In the genomic region with DNA sequence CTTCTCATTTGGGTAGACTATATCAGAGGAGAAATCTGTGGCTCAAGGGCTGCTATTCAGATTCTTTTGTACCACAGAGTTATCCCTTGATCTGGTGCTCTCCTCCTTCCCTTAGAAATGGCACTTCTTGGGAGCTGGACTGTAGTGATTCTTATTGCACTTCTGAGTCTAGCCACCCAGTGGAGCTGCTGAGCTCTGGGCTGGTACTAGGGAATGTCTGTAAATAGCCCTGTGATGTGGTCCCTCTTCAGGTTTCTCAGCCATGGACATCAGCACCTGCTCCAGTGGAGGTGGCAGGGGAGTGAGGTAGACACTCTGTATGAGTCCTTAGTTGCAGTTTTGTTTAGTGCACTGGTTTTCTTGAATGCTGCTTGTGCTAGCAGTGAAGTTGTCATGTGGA, we compare ENCODE assay signal across 11 cellular contexts.
DNase-seq lines count a peak whose midpoint lies in the region; ATAC-seq and TF ChIP-seq lines count a peak whose summit lies in the region.
"Had no signal": no experiment of that assay in that cellular context is flagged by ENCODE, and none has a peak within 500 bp of the region (broad histone marks: within the 10 kb centered on the region; RNA-seq: fewer than 3 reads in every experiment).

No MANE protein-coding gene starts in this region.

- H3K9me3 Mint-ChIP-seq in endothelial cell (ENCODE audit: unreplicated experiment): no peaks in the 10 kb centered on the region

- peaks cover 3% of the 10 kb centered on the region; the same call in 1 of the 2 replicates for H3K9me3 ChIP-seq in BE2C
- H3K9me3 ChIP-seq: BLaER1 treated with 17β-estradiol and CSF1 and Interleukin-3, amounts not matched to agents 10 nM and 100 nM had no signal

- intact Hi-C loops in sciatic nerve (cut with DNase I): no loop called here

- H3K4me3 Mint-ChIP-seq in endothelial cell (ENCODE audit: unreplicated experiment): no peak overlapping the region

- H3K4me3 ChIP-seq in BE2C (ENCODE audit: low read depth, low read length): no peak overlapping the region
- H3K4me3 ChIP-seq: BLaER1 treated with 17β-estradiol and CSF1 and Interleukin-3, amounts not matched to agents 10 nM and 100 nM; cardiac muscle cell had no signal

- ATAC-seq in sciatic nerve: no peak

- H3K27me3 Mint-ChIP-seq in endothelial cell (ENCODE audit: unreplicated experiment): peaks cover 2% of the 10 kb centered on the region

- H3K4me1 Mint-ChIP-seq in endothelial cell (ENCODE audit: unreplicated experiment): peaks cover 6% of the 10 kb centered on the region

- no peaks in the 10 kb centered on the region for H3K36me3 ChIP-seq in BE2C
- H3K36me3 ChIP-seq: BLaER1 treated with 17β-estradiol and CSF1 and Interleukin-3, amounts not matched to agents 10 nM and 100 nM; cardiac muscle cell had no signal

- TF ChIP-seq CTCF in BE2C (IDR thresholded peaks at IDR 0.05; ENCODE audit: low read depth, low read length) (peak; percentile 36; the same call in 1 of the 2 replicates), GM13977 (IDR thresholded peaks at IDR 0.05; ENCODE audit: extremely low read depth, insufficient read depth, missing control alignments) (peak; percentile 77), endothelial cell (IDR thresholded peaks at IDR 0.05; ENCODE audit: unreplicated experiment) (peak; percentile 23)

- H3K27me3 ChIP-seq in BE2C: no peaks in the 10 kb centered on the region
- H3K27me3 ChIP-seq: BLaER1 treated with 17β-estradiol and CSF1 and Interleukin-3, amounts not matched to agents 10 nM and 100 nM; cardiac muscle cell had no signal

- no peaks in the 10 kb centered on the region for H3K4me1 ChIP-seq in BE2C
- H3K4me1 ChIP-seq: BLaER1 treated with 17β-estradiol and CSF1 and Interleukin-3, amounts not matched to agents 10 nM and 100 nM had no signal

- DNase-seq in BE2C (no peak), GM13977 (ENCODE audit: low spot score) (peak; percentile 7), NCI-H69 (lab: John Stamatoyannopoulos, UW) (peak; percentile 48), endothelial cell (ENCODE audit: low spot score) (peak; percentile 51), NCI-H2107 (lab: John Stamatoyannopoulos, UW) (no peak), amniotic stem cell (lab: John Stamatoyannopoulos, UW) (no peak), sciatic nerve (ENCODE audit: low spot score) (no peak)
- no peak for DNase-seq in activated CD4-positive, CD25-positive, alpha-beta regulatory T cell treated with anti-CD3 and anti-CD28 coated beads, Interleukin-2, amount 50 U/mL, for 72 hours
- DNase-seq: Karpas-422 had no signal

- H3K36me3 Mint-ChIP-seq in endothelial cell (ENCODE audit: low read depth, unreplicated experiment): no peaks in the 10 kb centered on the region

- H3K27ac Mint-ChIP-seq in endothelial cell (ENCODE audit: unreplicated experiment): no peak overlapping the region

- in situ Hi-C loops in GM13977 (cut with MboI; ENCODE audit: low pct_unique_long_range_greater_than_20kb, low sequenced_read_pairs, unreplicated experiment): no loop called here

Comparison
In these comparisons a context has a peak if more than half of its experiments do, and no peak if none do; other contexts are left out.
1. DNase-seq: peak in GM13977 (single experiment), NCI-H69 (single experiment) and endothelial cell (single experiment); none in BE2C (single experiment), NCI-H2107 (single experiment), amniotic stem cell (single experiment), activated CD4-positive, CD25-positive, alpha-beta regulatory T cell treated with anti-CD3 and anti-CD28 coated beads, Interleukin-2, amount 50 U/mL, for 72 hours (single experiment) and sciatic nerve (single experiment).
2. CTCF ChIP-seq: peak in every context shown above with its lines; median percentile 77 in GM13977; 36 in BE2C; 23 in endothelial cell.